Comparison of ENCODE assay signal across 1 cellular context in the genomic region with DNA sequence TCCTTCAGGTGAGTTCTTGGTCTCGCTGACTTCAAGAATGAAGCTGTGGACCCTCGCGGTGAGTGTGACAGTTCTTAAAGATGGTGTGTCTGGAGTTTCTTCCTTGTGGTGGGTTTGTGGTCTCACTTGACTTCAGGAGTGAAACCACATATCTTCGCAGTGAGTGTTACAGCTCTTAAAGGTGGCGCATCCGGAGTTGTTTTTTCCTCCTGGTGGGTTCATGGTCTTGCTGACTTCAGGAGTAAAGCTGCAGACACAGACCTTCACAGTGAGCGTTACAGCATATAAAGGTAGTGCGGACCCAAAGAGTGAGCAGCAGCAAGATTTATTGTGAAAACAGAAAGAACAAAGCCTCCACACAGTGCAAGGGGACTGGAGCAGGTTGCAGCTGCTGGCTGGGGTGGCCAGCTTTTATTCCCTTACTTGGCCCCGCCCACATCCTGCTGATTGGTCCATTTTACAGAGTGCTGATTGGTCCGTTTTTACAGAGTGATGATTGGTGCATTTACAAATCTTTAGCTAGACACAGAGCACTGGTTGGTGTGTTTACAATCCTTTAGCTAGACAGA.
TF ChIP-seq lines count a peak whose summit lies in the region.

No MANE protein-coding gene starts in this region.

TF ChIP-seq in HepG2, 621 proteins besides CTCF, POLR2A, EP300 and RAD21 (continued from another document):
- peak; percentile 58 for TF ChIP-seq NFYC (CRISPR knock-in tag; IDR thresholded peaks at IDR 0.05)
